ENCODE assay signal across 15 cellular contexts in genomic region chr11:132408877-132409276, GRCh38.
DNase-seq lines count a peak whose midpoint lies in the region; ATAC-seq and TF ChIP-seq lines count a peak whose summit lies in the region.
"Had no signal": no experiment of that assay in that cellular context is flagged by ENCODE, and none has a peak within 500 bp of the region (broad histone marks: within the 10 kb centered on the region; RNA-seq: fewer than 3 reads in every experiment).

No MANE protein-coding gene starts in this region.

- no peak for TF ChIP-seq CTCF in vagina (IDR thresholded peaks at IDR 0.05)

- H3K9me3 ChIP-seq in vagina: no peaks in the 10 kb centered on the region
- H3K9me3 ChIP-seq: right atrium auricular region, tibial artery had no signal

- H3K36me3 ChIP-seq in vagina: no peaks in the 10 kb centered on the region
- H3K36me3 ChIP-seq: right atrium auricular region, tibial artery had no signal

- intact Hi-C loops in vagina (cut with DNase I): no loop called here

- H3K4me3 ChIP-seq in vagina: no peak overlapping the region
- H3K4me3 ChIP-seq: right atrium auricular region, tibial artery had no signal

- no peaks in the 10 kb centered on the region for H3K27me3 ChIP-seq in vagina
- H3K27me3 ChIP-seq: right atrium auricular region, tibial artery had no signal

- TF ChIP-seq POLR2A in vagina (IDR thresholded peaks at IDR 0.05): no peak

- H3K4me1 ChIP-seq in vagina: no peaks in the 10 kb centered on the region
- H3K4me1 ChIP-seq: right atrium auricular region, tibial artery had no signal

- DNase-seq in DMS153 (lab: John Stamatoyannopoulos, UW): peak; percentile 98
- peak; percentile 83 for DNase-seq in NCI-H1436 treated with DMSO at 0.1 percent for 48 hours (lab: John Stamatoyannopoulos, UW)
- DNase-seq in vagina (ENCODE audit: extremely low spot score in 2 of 2): no peak
- DNase-seq in activated T-cell treated with anti-CD3 and anti-CD28 coated beads for 4 hours: no peak
- no peak for DNase-seq in NCI-H2227 treated with DMSO at 0.1 percent for 48 hours (lab: John Stamatoyannopoulos, UW)
- DNase-seq in GF-D8 (lab: John Stamatoyannopoulos, UW): no peak
- DNase-seq: activated B cell treated with CpG ODN at 0.5 μM for 24 hours; activated T-cell treated with anti-CD3 and anti-CD28 coated beads, Interleukin-2, amount 50 U/mL, for 1 hour; anterior cingulate cortex; foreskin fibroblast; SIG-M5; tibial artery had no signal

- peak; percentile 84 for ATAC-seq in GM19043 (IDR thresholded peaks at IDR 0.05; ENCODE audit: low read depth, unreplicated experiment)
- peak; percentile 53 for ATAC-seq in HG03025 (IDR thresholded peaks at IDR 0.05; ENCODE audit: low FRiP score, unreplicated experiment)

- no peak overlapping the region for H3K27ac ChIP-seq in vagina
- H3K27ac ChIP-seq: right atrium auricular region, tibial artery had no signal

Comparison
In these comparisons a context has a peak if more than half of its experiments do, and no peak if none do; other contexts are left out.
1. DNase-seq: peak in DMS153 (single experiment) and NCI-H1436 treated with DMSO at 0.1 percent for 48 hours (single experiment); none in vagina (0 of 2), activated T-cell treated with anti-CD3 and anti-CD28 coated beads for 4 hours (single experiment), NCI-H2227 treated with DMSO at 0.1 percent for 48 hours (single experiment) and GF-D8 (single experiment).